In genomic region chr17:19386974-19387920, GRCh38 we compare ENCODE assay signal across 10 cellular contexts. TPM values are rescaled to one million over a fixed set of nuclear protein-coding genes. Genes with fewer than 3 reads are reported as not detected.
DNase-seq lines count a peak whose midpoint lies in the region; FAIRE-seq and TF ChIP-seq lines count a peak whose summit lies in the region.
"Had no signal": no experiment of that assay in that cellular context is flagged by ENCODE, and none has a peak within 500 bp of the region (broad histone marks: within the 10 kb centered on the region; RNA-seq: fewer than 3 reads in every experiment).

TSS of gene MFAP4 (minus strand) at chr17:19387190. CDS start at chr17:19387155, 35 bp downstream.

- DNase-seq in HTR-8/SVneo (ENCODE audit: insufficient read length, low spot score) (peak; percentile 67), right atrium auricular region (ENCODE audit: low spot score) (peak; percentile 81), skeletal muscle cell (ENCODE audit: low read depth) (peak; percentile 87), HPDE6-E6E7 (ENCODE audit: extremely low spot score) (no peak), DMS114 treated with DMSO at 0.1 percent for 48 hours (lab: John Stamatoyannopoulos, UW; ENCODE audit: unreplicated experiment) (no peak), 8988T (no peak), HEK293T (ENCODE audit: extremely low spot score) (no peak)

- peaks cover 19% of the 10 kb centered on the region for H3K36me3 ChIP-seq in right atrium auricular region

- CTCF ChIA-PET in HEK293T (lab: Yijun Ruan, JAX) = no interaction called here

- H3K27ac ChIP-seq in right atrium auricular region = peak within 1 kb of the TSS; percentile 87 to 98

- peak; percentile 74 for FAIRE-seq in HTR-8/SVneo (lab: Jason Lieb, UNC)

- no peaks in the 10 kb centered on the region for H3K9me3 ChIP-seq in right atrium auricular region

- TF ChIP-seq CTCF in WI38 (IDR thresholded peaks at IDR 0.05; ENCODE audit: low read depth, low read length) (no peak), right atrium auricular region (IDR thresholded peaks at IDR 0.05) (no peak)

- H3K27me3 ChIP-seq in right atrium auricular region = no peaks in the 10 kb centered on the region

- peaks cover 0 to 65% of the 10 kb centered on the region in 2 donors for H3K4me1 ChIP-seq in right atrium auricular region

- H3K4me3 ChIP-seq in WI38 (ENCODE audit: low read depth, low read length) = peak within 1 kb of the TSS; percentile 56
- peak within 1 kb of the TSS; percentile 16 to 46 for H3K4me3 ChIP-seq in right atrium auricular region
- H3K4me3 ChIP-seq in skeletal muscle cell (ENCODE audit: low read depth, low read length) = peak within 1 kb of the TSS; percentile 49

- POLR2A ChIA-PET in HEK293T (lab: Yijun Ruan, JAX) = interaction anchor here (0.9 to 9.6 kb wide), 2 partner anchors 8 to 16 kb away, joined by 3 to 112 read pairs; partner anchors contain the start of gene MAPK7

TF ChIP-seq in HEK293T, 16 proteins besides CTCF, POLR2A, EP300 and RAD21:
- TF ChIP-seq FOXA1 (IDR thresholded peaks at IDR 0.05) (no peak), L3MBTL2 (conservative IDR thresholded peaks at IDR 0.05) (no peak), LEF1 (IDR thresholded peaks at IDR 0.05; ENCODE audit: borderline replicate concordance) (no peak), ELF4 (IDR thresholded peaks at IDR 0.05) (no peak), ARNT (IDR thresholded peaks at IDR 0.05) (no peak), BHLHE40 (IDR thresholded peaks at IDR 0.05; ENCODE audit: borderline replicate concordance) (no peak), FOXM1 (IDR thresholded peaks at IDR 0.05; ENCODE audit: borderline replicate concordance) (no peak)

RNA-seq across cellular contexts. Expression of gene MFAP4, which starts in this region (rescaled TPM):
- 100 to 1,000 TPM in 1 of 2 donors, 10 to 100 TPM in 1; 78.5 to 104 TPM for total RNA-seq in right atrium auricular region
- total RNA-seq: NCI-H460, pulmonary artery endothelial cell had no signal

Comparison
In these comparisons a context has a peak if more than half of its experiments do, and no peak if none do; other contexts are left out.
1. DNase-seq: peak in HTR-8/SVneo (single experiment), right atrium auricular region (single experiment) and skeletal muscle cell (single experiment); none in HPDE6-E6E7 (single experiment), DMS114 treated with DMSO at 0.1 percent for 48 hours (single experiment), 8988T (single experiment) and HEK293T (single experiment).
2. Peak in every context shown above with its lines, with median percentiles within 50 percentile points of each other: H3K4me3 ChIP-seq.